ENCODE assay signal across 8 cellular contexts in genomic region chr3:171460226-171461086, GRCh38. TPM values are rescaled to one million over a fixed set of nuclear protein-coding genes. Genes with fewer than 3 reads are reported as not detected.
DNase-seq lines count a peak whose midpoint lies in the region; ATAC-seq and TF ChIP-seq lines count a peak whose summit lies in the region.

TSS of gene TNIK (minus strand) at chr3:171460405. CDS start at chr3:171460063, 342 bp downstream.

- H4K20me1 ChIP-seq in GM23248 (ENCODE audit: insufficient read depth): no peaks in the 10 kb centered on the region

- in situ Hi-C loops in GM23248 (cut with MboI): no loop called here

- H3K23ac ChIP-seq in neuronal stem cell (ENCODE audit: low read depth, low read length, poor library complexity): peak within 1 kb of the TSS; percentile 38

- no peak within 1 kb of the TSS for H2BK5ac ChIP-seq in neuronal stem cell (ENCODE audit: low read length)

- peak within 1 kb of the TSS; percentile 31 for H3K18ac ChIP-seq in neuronal stem cell (ENCODE audit: low read length)

- peak within 1 kb of the TSS; percentile 88 for H3K4me2 ChIP-seq in GM23248 (ENCODE audit: unreplicated experiment)
- H3K4me2 ChIP-seq in neuronal stem cell (ENCODE audit: insufficient read depth, low read length, poor library complexity, severe bottlenecking): peak within 1 kb of the TSS; percentile 90

- DNase-seq in ELF-1 (ENCODE audit: low read depth, low spot score) (peak; percentile 73), GM23248 (peak; percentile 83), Kasumi-1 (lab: John Stamatoyannopoulos, UW) (peak; percentile 79 to 82), RWPE2 (ENCODE audit: low spot score) (peak; percentile 84), activated gamma-delta T cell treated with Interleukin-2 at 50 U/mL for 16 hours (peak; percentile 93), foreskin keratinocyte (peak; percentile 72 to 82), neuronal stem cell (ENCODE audit: low spot score) (peak; percentile 68)

- H3K4ac ChIP-seq in neuronal stem cell (ENCODE audit: low read length): no peak within 1 kb of the TSS

- peak; percentile 35 for TF ChIP-seq CTCF in RWPE2 (IDR thresholded peaks at IDR 0.05; ENCODE audit: poor library complexity, severe bottlenecking)
- TF ChIP-seq CTCF in foreskin keratinocyte (conservative IDR thresholded peaks at IDR 0.05): peak; percentile 47

- H2BK12ac ChIP-seq in neuronal stem cell (ENCODE audit: low read length): no peak within 1 kb of the TSS

- H3K9me3 ChIP-seq in GM23248 (ENCODE audit: low read depth) (no peaks in the 10 kb centered on the region), RWPE2 (ENCODE audit: severe bottlenecking) (no peaks in the 10 kb centered on the region), neuronal stem cell (replicated peaks in 1 of 2; ENCODE audit: control insufficient read depth in 2 of 2, insufficient read depth in 1 of 2, low read depth in 1 of 2, low read length in 2 of 2) (peaks cover 0 to 7% of the 10 kb centered on the region in 2 donors), subcutaneous abdominal adipose tissue (ENCODE audit: control insufficient read depth in 5 of 5, low read length in 5 of 5) (no peaks in the 10 kb centered on the region)

- no peak within 1 kb of the TSS for H3K14ac ChIP-seq in neuronal stem cell (ENCODE audit: low read length)

- ATAC-seq in RWPE2 (ENCODE audit: low read depth): peak; percentile 86
- peak; percentile 88 for ATAC-seq in foreskin keratinocyte

- H2BK120ac ChIP-seq in neuronal stem cell (ENCODE audit: low read depth, low read length): peak within 1 kb of the TSS; percentile 51

- H3K9me2 ChIP-seq in GM23248 (ENCODE audit: insufficient read depth): no peaks in the 10 kb centered on the region

- H3K27me3 ChIP-seq in GM23248 (replicated peaks; ENCODE audit: insufficient read depth): peaks cover 6% of the 10 kb centered on the region; the same call in 1 of the 2 replicates
- no peaks in the 10 kb centered on the region for H3K27me3 ChIP-seq in RWPE2 (ENCODE audit: insufficient read depth, poor library complexity, severe bottlenecking)
- no peaks in the 10 kb centered on the region for H3K27me3 ChIP-seq in foreskin keratinocyte
- H3K27me3 ChIP-seq in neuronal stem cell (ENCODE audit: control insufficient read depth in 3 of 3, insufficient read depth in 3 of 3, low read depth in 1 of 3, low read length in 3 of 3): peaks cover 0 to 32% (median 0%) of the 10 kb centered on the region in 3 experiments
- H3K27me3 ChIP-seq in subcutaneous abdominal adipose tissue (ENCODE audit: control insufficient read depth in 5 of 5, insufficient read depth in 4 of 5, low read length in 5 of 5): peaks cover 0 to 10% (median under 1%) of the 10 kb centered on the region in 5 donors

- peak within 1 kb of the TSS; percentile 33 for H3K9ac ChIP-seq in GM23248
- peak within 1 kb of the TSS; percentile 83 for H3K9ac ChIP-seq in neuronal stem cell (ENCODE audit: low read depth, low read length, poor library complexity)
- peak within 1 kb of the TSS; percentile 8 to 65 (median 30) for H3K9ac ChIP-seq in subcutaneous abdominal adipose tissue (ENCODE audit: low read length in 5 of 5)

- no peaks in the 10 kb centered on the region for H3K36me3 ChIP-seq in GM23248 (ENCODE audit: low read depth)
- no peaks in the 10 kb centered on the region for H3K36me3 ChIP-seq in RWPE2 (ENCODE audit: low read depth)
- no peaks in the 10 kb centered on the region for H3K36me3 ChIP-seq in neuronal stem cell (replicated peaks in 1 of 2; ENCODE audit: control insufficient read depth in 2 of 2, insufficient read depth in 2 of 2, low read length in 2 of 2)
- H3K36me3 ChIP-seq in subcutaneous abdominal adipose tissue (ENCODE audit: control insufficient read depth in 5 of 5, insufficient read depth in 5 of 5, low read length in 5 of 5): no peaks in the 10 kb centered on the region

- peak within 1 kb of the TSS; percentile 91 for H2AFZ ChIP-seq in GM23248
- H2AFZ ChIP-seq in neuronal stem cell (ENCODE audit: low read length): peak within 1 kb of the TSS; percentile 93

- peak within 1 kb of the TSS; percentile 30 for H2BK15ac ChIP-seq in neuronal stem cell (ENCODE audit: low read length)

- no peaks in the 10 kb centered on the region for H3K79me1 ChIP-seq in neuronal stem cell (ENCODE audit: low read depth, low read length)

- H3F3A ChIP-seq in GM23248 (ENCODE audit: insufficient read depth): no peaks in the 10 kb centered on the region

- H4K91ac ChIP-seq in neuronal stem cell (ENCODE audit: low read depth, low read length, poor library complexity): no peak within 1 kb of the TSS

- no peak within 1 kb of the TSS for H4K8ac ChIP-seq in neuronal stem cell (ENCODE audit: low read depth, low read length)

- no peak within 1 kb of the TSS for H2AK5ac ChIP-seq in neuronal stem cell (ENCODE audit: low read depth, low read length)

- H3K4me1 ChIP-seq in GM23248 (ENCODE audit: insufficient read depth) (no peaks in the 10 kb centered on the region), RWPE2 (ENCODE audit: insufficient read depth, poor library complexity, severe bottlenecking) (peaks cover 9% of the 10 kb centered on the region), foreskin keratinocyte (peaks cover 7% of the 10 kb centered on the region), neuronal stem cell (ENCODE audit: control insufficient read depth in 2 of 2, insufficient read depth in 1 of 2, low read depth in 1 of 2, low read length in 2 of 2) (peaks cover 11 to 13% of the 10 kb centered on the region in 2 donors), subcutaneous abdominal adipose tissue (ENCODE audit: control insufficient read depth in 5 of 5, insufficient read depth in 5 of 5, low read length in 5 of 5) (peaks cover 7 to 39% (median 32%) of the 10 kb centered on the region in 5 donors)

- H3K4me3 ChIP-seq in GM23248: peak within 1 kb of the TSS; percentile 84
- H3K4me3 ChIP-seq in RWPE2 (ENCODE audit: severe bottlenecking): peak within 1 kb of the TSS; percentile 57
- H3K4me3 ChIP-seq in neuronal stem cell (ENCODE audit: low read length in 2 of 2): peak within 1 kb of the TSS; percentile 82 to 89
- H3K4me3 ChIP-seq in subcutaneous abdominal adipose tissue (ENCODE audit: low read depth in 1 of 5, low read length in 5 of 5): peak within 1 kb of the TSS; percentile 77 to 87 (median 83)

- no peak within 1 kb of the TSS for H3K27ac ChIP-seq in GM23248
- H3K27ac ChIP-seq in RWPE2 (ENCODE audit: poor library complexity, severe bottlenecking): peak within 1 kb of the TSS; percentile 43
- H3K27ac ChIP-seq in foreskin keratinocyte: no peak within 1 kb of the TSS
- no peak within 1 kb of the TSS for H3K27ac ChIP-seq in neuronal stem cell (replicated peaks; ENCODE audit: low read length)
- no peak within 1 kb of the TSS for H3K27ac ChIP-seq in subcutaneous abdominal adipose tissue (ENCODE audit: low read depth, low read length)

- H3K79me2 ChIP-seq in GM23248 (ENCODE audit: insufficient read depth): no peaks in the 10 kb centered on the region

- whole genome bisulfite sequencing in GM23248 (ENCODE audit: low coverage in 1 of 2, low lambda C conversion rate in 2 of 2, missing lambda C conversion rate in 2 of 2), 2 experiments: 1 to 2% methylated on average over 54 to 66 of the region's 66 CpGs
- no CpG with 5 or more reads among the region's 66 CpGs for WGBS in neuronal stem cell (ENCODE audit: extremely low coverage in 2 of 2, insufficient read length in 2 of 2, insufficient replicate concordance in 1 of 2), 2 donors

RNA-seq across cellular contexts. Expression of gene TNIK, which starts in this region (rescaled TPM):
- 1.0 and 2.3 TPM in 2 replicates for total RNA-seq in GM23248 (2014; rRNA removed; shearing (Covaris generic))
- polyA plus RNA-seq in GM23248 (2016; fragmentation: Nextera tagmentation; extraction: Ambion mirVana) (0.80 and 1.4 TPM in 2 replicates), foreskin keratinocyte (3.2 and 3.7 TPM in 2 replicates)
- 9.4 and 12.3 TPM in 2 replicates for total RNA-seq in foreskin keratinocyte
- 3.5 TPM for polyA plus RNA-seq in neuronal stem cell (2013, experiment 1 of 2)
- 3.1 TPM for polyA plus RNA-seq in neuronal stem cell (2013, experiment 2 of 2)

Comparison
In these comparisons a context has a peak if more than half of its experiments do, and no peak if none do; other contexts are left out.
1. H3K9ac ChIP-seq: peak in every context shown above with its lines; median percentile 83 in neuronal stem cell; 33 in GM23248; 30 in subcutaneous abdominal adipose tissue.